8 cellular contexts compared by ENCODE assay signal in the genomic region with DNA sequence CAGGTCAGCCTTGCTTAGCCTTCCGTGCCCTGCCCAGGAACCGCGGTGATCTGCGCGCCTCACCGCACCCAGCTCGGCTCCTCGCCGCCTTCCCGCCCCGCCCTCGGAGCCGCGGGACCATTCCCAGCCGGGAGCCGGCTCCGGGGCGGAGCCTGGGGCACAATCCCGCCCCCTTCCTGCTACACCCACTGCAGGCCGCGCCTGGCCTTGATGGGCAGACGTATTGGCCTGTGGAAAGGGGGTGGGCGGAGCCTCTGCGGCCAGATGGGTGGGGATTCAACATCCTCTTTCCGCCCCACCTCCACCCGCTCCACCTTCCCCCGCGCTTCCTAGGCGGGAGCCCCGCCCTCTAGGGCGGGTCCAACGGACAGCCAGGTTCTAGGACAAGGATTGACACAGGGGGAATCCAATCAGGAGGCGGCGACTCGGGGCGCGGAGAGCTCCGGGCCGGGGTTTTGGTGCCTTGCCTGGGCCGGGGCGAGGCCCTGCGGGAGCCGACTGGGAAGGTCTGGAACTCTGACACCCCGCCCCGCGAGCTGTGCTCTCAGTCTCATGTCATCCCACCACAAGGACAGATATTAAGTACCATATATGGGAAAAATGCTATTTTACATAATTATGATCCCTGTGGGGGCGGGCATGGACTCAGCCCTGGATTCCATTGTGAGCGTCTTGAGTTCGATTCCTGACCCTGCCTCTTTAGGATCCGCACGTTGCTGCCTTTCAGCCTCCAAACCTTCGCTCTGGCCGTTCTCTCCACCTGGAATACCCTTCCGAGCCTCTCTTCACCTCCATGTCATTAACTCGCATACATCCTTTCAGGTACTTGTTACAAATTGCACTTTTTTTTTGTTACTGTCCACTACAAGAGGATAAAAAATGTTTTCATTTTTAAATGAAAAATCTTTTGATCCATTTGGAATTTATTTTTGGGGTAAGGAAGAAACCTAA. TPM values are rescaled to one million over a fixed set of nuclear protein-coding genes. Genes with fewer than 3 reads are reported as not detected.
A peak's percentile ranks its signal among the peaks of the same experiment; 100 is the strongest.
DNase-seq lines count a peak whose midpoint lies in the region; ATAC-seq, FAIRE-seq and TF ChIP-seq lines count a peak whose summit lies in the region.

TSS of gene MYH9 (minus strand) at position 54 of the 951 bp plus-strand sequence. CDS start 38,731 bp downstream, outside the sequence.

- H3K4me1 Mint-ChIP-seq in T-helper 2 cell treated with Interferon-gamma antibody and Interleukin-4, amounts not matched to agents 5 μg/mL and 100 μg/mL, for 36 hours (ENCODE audit: low read depth), result peaks cover 29% of the 10 kb centered on the region

- peak within 1 kb of the TSS; percentile 94 for H3K4me3 Mint-ChIP-seq in T-helper 2 cell treated with Interferon-gamma antibody and Interleukin-4, amounts not matched to agents 5 μg/mL and 100 μg/mL, for 36 hours

- H3K27me3 ChIP-seq in ascending aorta (no peaks in the 10 kb centered on the region), right atrium auricular region (no peaks in the 10 kb centered on the region), psoas muscle (ENCODE audit: insufficient read depth in 3 of 3, low read length in 2 of 3) (no peaks in the 10 kb centered on the region)

- DNase-seq in NCI-H1930 (lab: John Stamatoyannopoulos, UW) (peak; percentile 98 to 99), ascending aorta (ENCODE audit: low spot score in 2 of 2) (peak; percentile 100), right atrium auricular region (ENCODE audit: low spot score) (peak; percentile 99), psoas muscle (peak; percentile 100), urothelium cell line (ENCODE audit: low spot score) (peak; percentile 99)
- peak; percentile 100 for DNase-seq in T-helper 2 cell treated with Interferon-gamma antibody and Interleukin-4, amounts not matched to agents 5 μg/mL and 100 μg/mL, for 36 hours (ENCODE audit: low spot score)

- H3K36me3 ChIP-seq in ascending aorta (peaks cover 6 to 22% of the 10 kb centered on the region in 2 donors), right atrium auricular region (peaks cover 27% of the 10 kb centered on the region), psoas muscle (ENCODE audit: insufficient read depth in 1 of 2, low read depth in 1 of 2) (peaks cover 0 to 5% of the 10 kb centered on the region in 2 donors)

- H3K27ac Mint-ChIP-seq in T-helper 2 cell treated with Interferon-gamma antibody and Interleukin-4, amounts not matched to agents 5 μg/mL and 100 μg/mL, for 36 hours, result peak within 1 kb of the TSS; percentile 97

- no peak for TF ChIP-seq CTCF in ascending aorta (IDR thresholded peaks at IDR 0.05)
- no peak for TF ChIP-seq CTCF in right atrium auricular region (IDR thresholded peaks at IDR 0.05)
- TF ChIP-seq CTCF in psoas muscle (IDR thresholded peaks at IDR 0.05), result no peak

- H3K4me1 ChIP-seq in ascending aorta (peaks cover 11 to 14% of the 10 kb centered on the region in 2 donors), right atrium auricular region (peaks cover 0 to 37% of the 10 kb centered on the region in 2 donors), psoas muscle (peaks cover 26% of the 10 kb centered on the region)

- H3K9me3 ChIP-seq in ascending aorta, result no peaks in the 10 kb centered on the region
- H3K9me3 ChIP-seq in right atrium auricular region, result no peaks in the 10 kb centered on the region
- H3K9me3 ChIP-seq in psoas muscle, result no peaks in the 10 kb centered on the region

- H3K4me3 ChIP-seq in ascending aorta, result peak within 1 kb of the TSS; percentile 92 to 100
- H3K4me3 ChIP-seq in right atrium auricular region, result peak within 1 kb of the TSS; percentile 85 to 94
- H3K4me3 ChIP-seq in psoas muscle, result peak within 1 kb of the TSS; percentile 87

- ATAC-seq in GM18499 (IDR thresholded peaks at IDR 0.05; ENCODE audit: insufficient read depth, unreplicated experiment), result peak; percentile 43
- ATAC-seq in HG02943 (IDR thresholded peaks at IDR 0.05; ENCODE audit: low read depth, unreplicated experiment), result peak; percentile 74
- ATAC-seq in psoas muscle, result peak; percentile 90 to 93 (median 92)

- peaks cover 36% of the 10 kb centered on the region for H3K36me3 Mint-ChIP-seq in T-helper 2 cell treated with Interferon-gamma antibody and Interleukin-4, amounts not matched to agents 5 μg/mL and 100 μg/mL, for 36 hours (ENCODE audit: low read depth)

- intact Hi-C loops in ascending aorta (cut with DNase I) (loop anchor here (1.0 to 10.0 kb wide), 4 partner anchors 63 to 233 kb away; no protein-coding TSS in a partner anchor), psoas muscle (cut with DNase I) (loop anchor here (2.0 to 5.0 kb wide), 4 partner anchors 56 to 77 kb away; no protein-coding TSS in a partner anchor)

- no peaks in the 10 kb centered on the region for H3K9me3 Mint-ChIP-seq in T-helper 2 cell treated with Interferon-gamma antibody and Interleukin-4, amounts not matched to agents 5 μg/mL and 100 μg/mL, for 36 hours

- peak; percentile 99 for FAIRE-seq in urothelium cell line (lab: Jason Lieb, UNC)

- H3K27me3 Mint-ChIP-seq in T-helper 2 cell treated with Interferon-gamma antibody and Interleukin-4, amounts not matched to agents 5 μg/mL and 100 μg/mL, for 36 hours (ENCODE audit: low read depth), result no peaks in the 10 kb centered on the region

- H3K27ac ChIP-seq in ascending aorta (peak within 1 kb of the TSS; percentile 86 to 95), right atrium auricular region (peak within 1 kb of the TSS; percentile 98 to 99), psoas muscle (peak within 1 kb of the TSS; percentile 95)

- WGBS in psoas muscle, 3 donors, result 3 to 4% (median 3%) methylated on average over 36 to 55 of the region's 55 CpGs

RNA-seq across cellular contexts. Expression of gene MYH9, which starts in this region (rescaled TPM):
- total RNA-seq in ascending aorta, result 1,114 TPM
- total RNA-seq in right atrium auricular region, result 100 to 1,000 TPM; 125 to 229 TPM
- total RNA-seq in psoas muscle, result 100 to 1,000 TPM in 3 of 4 donors, 10 to 100 TPM in 1; 92.0 to 214 (median 179) TPM
- polyA plus RNA-seq in psoas muscle, result 10 to 100 TPM; 35.6 to 89.3 (median 56.3) TPM

Comparison
In these comparisons a context has a peak if more than half of its experiments do, and no peak if none do; other contexts are left out.
1. Peak in every context shown above with its lines: DNase-seq, ATAC-seq, H3K4me3 ChIP-seq and H3K27ac ChIP-seq.